In genomic region chr1:101371259-101371658, GRCh38 we compare ENCODE assay signal across 8 cellular contexts.
DNase-seq lines count a peak whose midpoint lies in the region; ATAC-seq and TF ChIP-seq lines count a peak whose summit lies in the region.

No MANE protein-coding gene starts in this region.

- H3K36me3 ChIP-seq in thyroid gland = no peaks in the 10 kb centered on the region

- TF ChIP-seq POLR2A in thyroid gland (IDR thresholded peaks at IDR 0.05) = no peak

- no peaks in the 10 kb centered on the region for H3K9me3 ChIP-seq in thyroid gland

- ATAC-seq in GM19397 (IDR thresholded peaks at IDR 0.05; ENCODE audit: unreplicated experiment) (peak; percentile 89), HG03280 (IDR thresholded peaks at IDR 0.05; ENCODE audit: unreplicated experiment) (peak; percentile 84)

- peaks cover 0 to 10% (median 5%) of the 10 kb centered on the region in 7 donors for H3K9me3 Mint-ChIP-seq in CD14-positive monocyte

- no peaks in the 10 kb centered on the region for H3K4me1 Mint-ChIP-seq in CD14-positive monocyte

- no peak overlapping the region for H3K27ac Mint-ChIP-seq in CD14-positive monocyte

- H3K36me3 Mint-ChIP-seq in CD14-positive monocyte = no peaks in the 10 kb centered on the region

- intact Hi-C loops in CD14-positive monocyte (cut with micrococcal nuclease) = no loop called here
- intact Hi-C loops in thyroid gland (cut with DNase I) = no loop called here

- peak; percentile 85 for DNase-seq in DMS53 (lab: John Stamatoyannopoulos, UW)
- DNase-seq in amniotic epithelial cell (ENCODE audit: low read depth) = peak; percentile 66
- DNase-seq in CD14-positive monocyte (ENCODE audit: low spot score) = no peak
- DNase-seq in thyroid gland = no peak
- no peak for DNase-seq in NCI-H1694 treated with DMSO at 0.1 percent for 48 hours (lab: John Stamatoyannopoulos, UW)
- no peak for DNase-seq in NCI-H82 (lab: John Stamatoyannopoulos, UW)

- no peak overlapping the region for H3K27ac ChIP-seq in thyroid gland

- TF ChIP-seq CTCF in CD14-positive monocyte (IDR thresholded peaks at IDR 0.05) (no peak), thyroid gland (IDR thresholded peaks at IDR 0.05) (no peak)

- peaks cover 0 to 6% of the 10 kb centered on the region in 2 donors for H3K4me1 ChIP-seq in thyroid gland

- H3K27me3 Mint-ChIP-seq in CD14-positive monocyte (ENCODE audit: low read depth in 3 of 3) = peaks cover 0 to 1% (median 0%) of the 10 kb centered on the region in 3 donors

- H3K4me3 ChIP-seq in thyroid gland (replicated peaks in 1 of 3) = no peak overlapping the region

- no peak overlapping the region for H3K4me3 Mint-ChIP-seq in CD14-positive monocyte

- H3K27me3 ChIP-seq in thyroid gland = no peaks in the 10 kb centered on the region

Comparison
In these comparisons a context has a peak if more than half of its experiments do, and no peak if none do; other contexts are left out.
1. DNase-seq: peak in DMS53 (single experiment) and amniotic epithelial cell (single experiment); none in CD14-positive monocyte (single experiment), thyroid gland (0 of 2), NCI-H1694 treated with DMSO at 0.1 percent for 48 hours (single experiment) and NCI-H82 (single experiment).